Comparison of ENCODE assay signal across 14 cellular contexts in genomic region chr7:66671034-66671433, GRCh38. TPM values are rescaled to one million over a fixed set of nuclear protein-coding genes. Genes with fewer than 3 reads are reported as not detected.
DNase-seq lines count a peak whose midpoint lies in the region; ATAC-seq and TF ChIP-seq lines count a peak whose summit lies in the region.
"Had no signal": no experiment of that assay in that cellular context is flagged by ENCODE, and none has a peak within 500 bp of the region (broad histone marks: within the 10 kb centered on the region; RNA-seq: fewer than 3 reads in every experiment).

No MANE protein-coding gene starts in this region.

- no peak overlapping the region for H3K4me3 Mint-ChIP-seq in activated T-cell treated with anti-CD3 and anti-CD28 coated beads, Interleukin-2, amount 50 U/mL, for 72 hours
- H3K4me3 Mint-ChIP-seq in chondrocyte (ENCODE audit: unreplicated experiment) (no peak overlapping the region), memory B cell (no peak overlapping the region)
- H3K4me3 Mint-ChIP-seq: B cell; CD4-positive, alpha-beta T cell had no signal

- H3K4me1 Mint-ChIP-seq in activated T-cell treated with anti-CD3 and anti-CD28 coated beads, Interleukin-2, amount 50 U/mL, for 72 hours (ENCODE audit: low read depth): peaks cover 16% of the 10 kb centered on the region
- peaks cover 3% of the 10 kb centered on the region for H3K4me1 Mint-ChIP-seq in chondrocyte (ENCODE audit: low read depth)
- H3K4me1 Mint-ChIP-seq in memory B cell: peaks cover 2% of the 10 kb centered on the region
- H3K4me1 Mint-ChIP-seq: B cell had no signal

- peaks cover 0 to 3% of the 10 kb centered on the region in 2 donors for H3K36me3 Mint-ChIP-seq in activated T-cell treated with anti-CD3 and anti-CD28 coated beads, Interleukin-2, amount 50 U/mL, for 72 hours (ENCODE audit: insufficient read depth in 2 of 2)
- H3K36me3 Mint-ChIP-seq in chondrocyte (ENCODE audit: low read depth): peaks cover 2% of the 10 kb centered on the region
- H3K36me3 Mint-ChIP-seq in memory B cell: peaks cover 3% of the 10 kb centered on the region
- no peaks in the 10 kb centered on the region for H3K36me3 Mint-ChIP-seq in activated naive CD4-positive, alpha-beta T cell treated with anti-CD3 and anti-CD28 coated beads, Interleukin-2, amount 50 U/mL, for 72 hours

- ATAC-seq in activated T-cell treated with anti-CD3 and anti-CD28 coated beads, Interleukin-2, amount 50 U/mL, for 72 hours (replicated peaks in 1 of 2): no peak
- ATAC-seq in memory B cell (ENCODE audit: low read depth): no peak
- ATAC-seq in activated naive CD4-positive, alpha-beta T cell treated with anti-CD3 and anti-CD28 coated beads, Interleukin-2, amount 50 U/mL, for 72 hours: no peak

- H3K9me3 Mint-ChIP-seq in activated T-cell treated with anti-CD3 and anti-CD28 coated beads, Interleukin-2, amount 50 U/mL, for 72 hours: no peaks in the 10 kb centered on the region
- H3K9me3 Mint-ChIP-seq in chondrocyte (ENCODE audit: low read depth) (no peaks in the 10 kb centered on the region), memory B cell (no peaks in the 10 kb centered on the region)
- H3K9me3 Mint-ChIP-seq in activated naive CD4-positive, alpha-beta T cell treated with anti-CD3 and anti-CD28 coated beads, Interleukin-2, amount 50 U/mL, for 72 hours: no peaks in the 10 kb centered on the region
- H3K9me3 Mint-ChIP-seq: CD4-positive, alpha-beta T cell had no signal

- no peaks in the 10 kb centered on the region for H3K27me3 Mint-ChIP-seq in activated T-cell treated with anti-CD3 and anti-CD28 coated beads, Interleukin-2, amount 50 U/mL, for 72 hours (ENCODE audit: low read depth)
- H3K27me3 Mint-ChIP-seq in chondrocyte (ENCODE audit: low read depth) (no peaks in the 10 kb centered on the region), memory B cell (no peaks in the 10 kb centered on the region)
- H3K27me3 Mint-ChIP-seq: B cell; CD4-positive, alpha-beta T cell had no signal

- no peak for DNase-seq in activated T-cell treated with anti-CD3 and anti-CD28 coated beads, Interleukin-2, amount 50 U/mL, for 72 hours
- DNase-seq in activated T-cell treated with anti-CD3 and anti-CD28 coated beads, Interleukin-2, amount 50 U/mL, for 48 hours: no peak
- no peak for DNase-seq in chondrocyte (ENCODE audit: low spot score)
- DNase-seq in memory B cell (ENCODE audit: low spot score in 2 of 2): no peak
- DNase-seq in activated naive CD4-positive, alpha-beta T cell treated with anti-CD3 and anti-CD28 coated beads, Interleukin-2, amount 50 U/mL, for 72 hours (ENCODE audit: low spot score in 2 of 2): no peak
- no peak for DNase-seq in hepatic stellate cell (ENCODE audit: low spot score)
- DNase-seq in NCI-H2029 treated with DMSO at 0.1 percent for 48 hours (lab: John Stamatoyannopoulos, UW): no peak
- DNase-seq: ACHN; C1 segment of cervical spinal cord; Calu3; CD4-positive, alpha-beta T cell; DMS 273 treated with DMSO at 0.1 percent for 48 hours; HCEC 1CT had no signal

- peak overlapping the region; percentile 46 for H3K27ac Mint-ChIP-seq in activated T-cell treated with anti-CD3 and anti-CD28 coated beads, Interleukin-2, amount 50 U/mL, for 72 hours
- H3K27ac Mint-ChIP-seq in chondrocyte (ENCODE audit: unreplicated experiment): peak overlapping the region; percentile 54
- H3K27ac Mint-ChIP-seq in memory B cell: peak overlapping the region; percentile 35
- H3K27ac Mint-ChIP-seq in activated naive CD4-positive, alpha-beta T cell treated with anti-CD3 and anti-CD28 coated beads, Interleukin-2, amount 50 U/mL, for 72 hours: no peak overlapping the region
- H3K27ac Mint-ChIP-seq: B cell; CD4-positive, alpha-beta T cell had no signal

- TF ChIP-seq CTCF in chondrocyte (IDR thresholded peaks at IDR 0.05): no peak

RNA-seq across cellular contexts. Expression of gene KCTD7, which starts 42.4 kb away (rescaled TPM):
- 10 to 100 TPM; 12.2 to 14.9 TPM for total RNA-seq in activated T-cell treated with anti-CD3 and anti-CD28 coated beads, Interleukin-2, amount 50 U/mL, for 72 hours
- total RNA-seq in chondrocyte: 16.4 to 22.6 TPM (median 21.5 TPM) in 3 replicates
- total RNA-seq in activated naive CD4-positive, alpha-beta T cell treated with anti-CD3 and anti-CD28 coated beads, Interleukin-2, amount 50 U/mL, for 72 hours: 10 to 100 TPM in 1 of 2 donors, 1 to 10 TPM in 1; 8.2 to 11.3 TPM

Comparison
In these comparisons a context has a peak if more than half of its experiments do, and no peak if none do; other contexts are left out.
1. H3K27ac Mint-ChIP-seq: peak in activated T-cell treated with anti-CD3 and anti-CD28 coated beads, Interleukin-2, amount 50 U/mL, for 72 hours (single experiment), chondrocyte (single experiment) and memory B cell (single experiment); none in activated naive CD4-positive, alpha-beta T cell treated with anti-CD3 and anti-CD28 coated beads, Interleukin-2, amount 50 U/mL, for 72 hours (0 of 2).